ENCODE assay signal across 1 cellular context in genomic region chr2:191108331-191108730, GRCh38.
TF ChIP-seq lines count a peak whose summit lies in the region.

No MANE protein-coding gene starts in this region.

TF ChIP-seq in IMR-90, 13 proteins besides CTCF, POLR2A, EP300 and RAD21:
- TF ChIP-seq CEBPB (IDR thresholded peaks at IDR 0.05; ENCODE audit: low read depth, low read length) (no peak), MAZ (IDR thresholded peaks at IDR 0.05; ENCODE audit: borderline replicate concordance, low read depth, low read length) (no peak), FOS (IDR thresholded peaks at IDR 0.05; ENCODE audit: low read depth, low read length) (no peak), USF2 (IDR thresholded peaks at IDR 0.05; ENCODE audit: low read depth, low read length) (no peak), MXI1 (IDR thresholded peaks at IDR 0.05; ENCODE audit: borderline replicate concordance, low read depth, low read length) (no peak), RFX5 (IDR thresholded peaks at IDR 0.05; ENCODE audit: low read depth, low read length) (no peak), ELK1 (IDR thresholded peaks at IDR 0.05; ENCODE audit: borderline replicate concordance, low read depth, low read length) (no peak), MAFK (IDR thresholded peaks at IDR 0.05; ENCODE audit: low read depth, low read length) (no peak), SMC3 (IDR thresholded peaks at IDR 0.05; ENCODE audit: low read depth, low read length) (no peak), CHD1 (IDR thresholded peaks at IDR 0.05; ENCODE audit: low read depth, low read length) (no peak), RCOR1 (IDR thresholded peaks at IDR 0.05; ENCODE audit: insufficient replicate concordance, low read length) (no peak), BHLHE40 (IDR thresholded peaks at IDR 0.05; ENCODE audit: low read depth, low read length) (no peak), NFE2L2 (IDR thresholded peaks at IDR 0.05; ENCODE audit: low read depth, low read length) (no peak)
